1 cellular context compared by ENCODE assay signal in the genomic region with DNA sequence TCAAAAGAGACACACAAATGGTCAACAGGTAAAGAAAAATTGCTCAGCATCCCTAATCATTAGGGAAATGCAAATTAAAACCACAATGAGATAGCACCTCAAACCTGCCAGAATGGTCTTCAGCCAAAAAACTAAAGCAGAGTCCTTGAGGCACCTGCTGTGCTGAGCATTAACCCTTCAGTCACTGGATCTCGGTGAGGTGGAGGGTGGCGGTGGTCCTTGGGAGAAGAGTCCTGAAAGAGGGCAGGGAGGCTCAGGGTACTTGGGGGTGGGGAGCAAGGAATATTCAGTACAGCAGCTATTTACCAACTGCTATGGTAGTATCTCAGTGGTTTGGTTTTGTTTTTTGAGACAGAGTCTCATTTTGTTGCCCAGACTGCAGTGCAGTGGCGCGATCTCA.
TF ChIP-seq lines count a peak whose summit lies in the region.

No MANE protein-coding gene starts in this region.

TF ChIP-seq in WTC11, 78 proteins besides CTCF, POLR2A, EP300 and RAD21:
- no peak for TF ChIP-seq FOXJ3 (CRISPR knock-in tag; IDR thresholded peaks at IDR 0.05; ENCODE audit: borderline replicate concordance)
